ENCODE assay signal across 18 cellular contexts in genomic region chr14:58071341-58071740, GRCh38.
"Had no signal": no experiment of that assay in that cellular context is flagged by ENCODE, and none has a peak within 500 bp of the region (broad histone marks: within the 10 kb centered on the region; RNA-seq: fewer than 3 reads in every experiment).

No MANE protein-coding gene starts in this region.

- H3K9me3 ChIP-seq: esophagus muscularis mucosa, gastrocnemius medialis, right lobe of liver, testis, tibial artery had no signal

- H3K27ac ChIP-seq: coronary artery, esophagus muscularis mucosa, gastrocnemius medialis, parathyroid adenoma, right lobe of liver, testis, tibial artery had no signal

- H3K27me3 ChIP-seq: esophagus muscularis mucosa, gastrocnemius medialis, right lobe of liver, testis, tibial artery had no signal

- H3K9ac ChIP-seq: parathyroid adenoma had no signal

- H3K79me2 ChIP-seq: parathyroid adenoma had no signal

- H3K4me1 ChIP-seq: gastrocnemius medialis, parathyroid adenoma, testis had no signal

- H3K4me3 ChIP-seq: coronary artery, esophagus muscularis mucosa, gastrocnemius medialis, lung, right lobe of liver, testis, tibial artery had no signal

- H2AFZ ChIP-seq: parathyroid adenoma had no signal

- DNase-seq: dermis blood vessel endothelial cell; effector memory CD4-positive, alpha-beta T cell; foreskin fibroblast; gastrocnemius medialis; head of caudate nucleus; natural killer cell; right lobe of liver; stimulated activated CD4-positive, alpha-beta T cell treated with anti-CD3 and anti-CD28 coated beads, Interleukin-2, amount 100 ng/mL, for 24 hours; stimulated activated CD4-positive, alpha-beta T cell treated with anti-CD3 and anti-CD28 coated beads, Interleukin-4, amount 100 ng/mL, for 24 hours; stimulated activated naive CD8-positive, alpha-beta T cell treated with anti-CD3 and anti-CD28 coated beads, Interleukin-15, Interleukin-2, amounts not matched to agents 100 U/mL and 50 U/mL, for 24 hours; substantia nigra; testis; tibial artery had no signal

- H3K36me3 ChIP-seq: esophagus muscularis mucosa, gastrocnemius medialis, right lobe of liver, tibial artery had no signal

- ATAC-seq: gastrocnemius medialis; natural killer cell; stimulated activated memory B cell treated with anti-CD40 and anti-IgM and Interleukin-4, amounts not matched to agents 10 μg/mL and 1 μg/mL and 100 μg/mL, for 72 hours; stimulated activated naive CD8-positive, alpha-beta T cell treated with anti-CD3 and anti-CD28 coated beads, Interleukin-15, Interleukin-2, amounts not matched to agents 100 U/mL and 50 U/mL, for 24 hours had no signal
